In genomic region chr14:23056956-23057756, GRCh38 we compare ENCODE assay signal across 8 cellular contexts. TPM values are rescaled to one million over a fixed set of nuclear protein-coding genes. Genes with fewer than 3 reads are reported as not detected.
A peak's percentile ranks its signal among the peaks of the same experiment; 100 is the strongest.
DNase-seq lines count a peak whose midpoint lies in the region; ATAC-seq, FAIRE-seq and TF ChIP-seq lines count a peak whose summit lies in the region.

CDH24 (minus strand) TSS chr14:23057520; CDS start chr14:23055733, 1,787 bp downstream.

- peak within 1 kb of the TSS; percentile 64; the same call in 1 of the 2 replicates for H3K27ac ChIP-seq in H1 (ENCODE audit: low read depth, low read length)

- H3K9ac ChIP-seq in H1 (replicated peaks in 1 of 4; ENCODE audit: extremely low read depth in 1 of 4, low read depth in 3 of 4, low read length in 3 of 4), result peak within 1 kb of the TSS; percentile 58 to 66 (median 62); a peak in 6 of 7 replicates

- TF ChIP-seq CTCF in H1 (IDR thresholded peaks at IDR 0.05; ENCODE audit: control extremely low read depth in 1 of 3, insufficient read depth in 1 of 3, low read depth in 1 of 3, low read length in 3 of 3), result peak in 1 of 3 experiments; percentile 3; a peak in 1 of 4 replicates
- TF ChIP-seq CTCF in mesothelial cell of epicardium (IDR thresholded peaks at IDR 0.05; ENCODE audit: unreplicated experiment), result no peak

- H3K79me2 ChIP-seq in H1 (ENCODE audit: control insufficient read depth in 1 of 2, insufficient read depth in 2 of 2, low read length in 2 of 2), result no peaks in the 10 kb centered on the region

- peak within 1 kb of the TSS; percentile 47 for H4K5ac ChIP-seq in H1 (ENCODE audit: insufficient read length, low read depth, low read length)

- H3K27ac Mint-ChIP-seq in activated CD4-positive, alpha-beta T cell treated with anti-CD3 and anti-CD28 coated beads, Interleukin-2, amount 10 ng/mL, durations not matched to agents 24 days and 14 days, result peak within 1 kb of the TSS; percentile 64
- peak within 1 kb of the TSS; percentile 95 for H3K27ac Mint-ChIP-seq in mesothelial cell of epicardium

- peak within 1 kb of the TSS; percentile 72 for H4K8ac ChIP-seq in H1 (ENCODE audit: extremely low read depth, insufficient read depth, low read length)

- H2AFZ ChIP-seq in H1 (ENCODE audit: low read length), result no peak within 1 kb of the TSS; the same call in 1 of the 2 replicates

- H3K36me3 Mint-ChIP-seq in activated CD4-positive, alpha-beta T cell treated with anti-CD3 and anti-CD28 coated beads, Interleukin-2, amount 10 ng/mL, durations not matched to agents 24 days and 14 days (ENCODE audit: low read depth), result peaks cover 19% of the 10 kb centered on the region
- peaks cover 8% of the 10 kb centered on the region for H3K36me3 Mint-ChIP-seq in mesothelial cell of epicardium

- H2BK5ac ChIP-seq in H1 (ENCODE audit: low read depth, low read length), result peak within 1 kb of the TSS; percentile 15; the same call in 1 of the 2 replicates

- H3K4me3 ChIP-seq in H1 (ENCODE audit: extremely low read depth in 1 of 4, insufficient read depth in 2 of 4, low read depth in 3 of 4, low read length in 4 of 4), result peak within 1 kb of the TSS; percentile 34 to 82 (median 65)

- H3K79me1 ChIP-seq in H1 (ENCODE audit: low read depth, low read length), result no peaks in the 10 kb centered on the region; the same call in 1 of the 2 replicates

- WGBS in H1 (ENCODE audit: extremely low coverage in 1 of 2, insufficient coverage in 1 of 2, insufficient read length in 1 of 2, insufficient replicate concordance in 2 of 2, low coverage in 1 of 2, low lambda C conversion rate in 2 of 2, missing lambda C conversion rate in 1 of 2), 2 experiments, result 2% methylated on average over 9 of the region's 73 CpGs; no CpG with 5 or more reads in 1 of the 2 experiments

- no peak within 1 kb of the TSS for H3K4ac ChIP-seq in H1 (replicated peaks; ENCODE audit: insufficient read length, low read depth, low read length)

- H3K9me3 ChIP-seq in H1 (ENCODE audit: insufficient read depth in 2 of 2, low read depth in 1 of 2, low read length in 1 of 2), result no peaks in the 10 kb centered on the region

- H3K27me3 Mint-ChIP-seq in activated CD4-positive, alpha-beta T cell treated with anti-CD3 and anti-CD28 coated beads, Interleukin-2, amount 10 ng/mL, durations not matched to agents 24 days and 14 days, result peaks cover 8% of the 10 kb centered on the region
- H3K27me3 Mint-ChIP-seq in mesothelial cell of epicardium (ENCODE audit: low read depth), result no peaks in the 10 kb centered on the region

- CTCF ChIA-PET in H1 (lab: Charles Lee; ENCODE audit: partially characterized antibody), result interaction anchor here (0.5 to 29.2 kb wide), 47 partner anchors 8 to 1131 kb away, joined by 3 to 785 read pairs (median 4); partner anchors contain the start of genes ACIN1, AJUBA, CEBPE and HAUS4

- H3K4me1 ChIP-seq in H1 (replicated peaks in 1 of 4; ENCODE audit: control insufficient read depth in 3 of 4, insufficient read depth in 4 of 4, low read length in 3 of 4), result peaks cover 0 to 15% (median 4%) of the 10 kb centered on the region in 4 experiments; a peak in 4 of 7 replicates

- no peaks in the 10 kb centered on the region; a peak in 1 of 7 replicates for H3K27me3 ChIP-seq in H1 (replicated peaks in 1 of 4; ENCODE audit: control insufficient read depth in 3 of 4, extremely low read depth in 1 of 4, insufficient read depth in 3 of 4, low read length in 3 of 4)

- TF ChIP-seq POLR2A in H1 (IDR thresholded peaks at IDR 0.05; ENCODE audit: control extremely low read depth in 1 of 2, low read depth in 2 of 2, low read length in 2 of 2), result no peak

- peak within 1 kb of the TSS; percentile 89 to 91 for H3K4me2 ChIP-seq in H1 (ENCODE audit: insufficient read depth in 1 of 2, low read depth in 2 of 2, low read length in 2 of 2)

- H3K14ac ChIP-seq in H1 (ENCODE audit: insufficient read length), result no peak within 1 kb of the TSS

- H2BK20ac ChIP-seq in H1 (ENCODE audit: low read length), result 0 out of 2 replicates have a peak within 1 kb of the TSS, but pooled peaks have one; percentile 13

- peak within 1 kb of the TSS; percentile 85 for H3K4me3 Mint-ChIP-seq in activated CD4-positive, alpha-beta T cell treated with anti-CD3 and anti-CD28 coated beads, Interleukin-2, amount 10 ng/mL, durations not matched to agents 24 days and 14 days
- H3K4me3 Mint-ChIP-seq in mesothelial cell of epicardium, result peak within 1 kb of the TSS; percentile 84

- intact Hi-C loops in activated CD4-positive, alpha-beta T cell treated with anti-CD3 and anti-CD28 coated beads, Interleukin-2, amount 10 ng/mL, durations not matched to agents 24 days and 14 days (cut with micrococcal nuclease), result loop anchor here (2.0 to 5.0 kb wide), 3 partner anchors 22 to 128 kb away; partner anchors contain the start of genes PRMT5 and PSMB5

- TF ChIP-seq RAD21 in H1 (IDR thresholded peaks at IDR 0.05 in 1 of 2, conservative IDR thresholded peaks at IDR 0.05 in 1 of 2; ENCODE audit: low read depth in 2 of 2, low read length in 2 of 2), result no peak

- H3K56ac ChIP-seq in H1 (replicated peaks; ENCODE audit: insufficient read length, low read depth, low read length), result peak within 1 kb of the TSS; percentile 60

- no peaks in the 10 kb centered on the region for H3K9me3 Mint-ChIP-seq in activated CD4-positive, alpha-beta T cell treated with anti-CD3 and anti-CD28 coated beads, Interleukin-2, amount 10 ng/mL, durations not matched to agents 24 days and 14 days
- no peaks in the 10 kb centered on the region for H3K9me3 Mint-ChIP-seq in mesothelial cell of epicardium

- peaks cover 11 to 32% (median 24%) of the 10 kb centered on the region in 4 experiments for H3K36me3 ChIP-seq in H1 (ENCODE audit: control insufficient read depth in 2 of 4, insufficient read depth in 4 of 4, low read length in 3 of 4)

- H2AK5ac ChIP-seq in H1 (ENCODE audit: low read depth, low read length), result no peak within 1 kb of the TSS

- no peak within 1 kb of the TSS for H2BK15ac ChIP-seq in H1 (ENCODE audit: low read length)

- peaks cover 12% of the 10 kb centered on the region for H3K23me2 ChIP-seq in H1 (ENCODE audit: low read depth, low read length)

- H3K23ac ChIP-seq in H1 (ENCODE audit: insufficient read length), result no peak within 1 kb of the TSS

- FAIRE-seq in H1 (lab: Jason Lieb, UNC), result no peak

- TF ChIP-seq EP300 in H1 (IDR thresholded peaks at IDR 0.05; ENCODE audit: borderline replicate concordance in 1 of 2, low read depth in 2 of 2, low read length in 2 of 2), result no peak

- H3K18ac ChIP-seq in H1 (ENCODE audit: extremely low read depth, low read length), result peak within 1 kb of the TSS; percentile 90

- DNase-seq in activated CD4-positive, alpha-beta T cell treated with anti-CD3 and anti-CD28 coated beads, Interleukin-2, amount 10 ng/mL, durations not matched to agents 24 days and 14 days, result peak; percentile 94
- DNase-seq in H1 (ENCODE audit: low read depth in 1 of 2, low spot score in 2 of 2) (peak in 1 of 2 experiments; percentile 83), mesothelial cell of epicardium (ENCODE audit: low spot score in 2 of 2, unreplicated experiment in 2 of 2) (peak; percentile 72 to 82), NCI-H2196 (lab: John Stamatoyannopoulos, UW; ENCODE audit: unreplicated experiment) (no peak), NCI-H524 treated with DMSO at 0.1 percent for 48 hours (lab: John Stamatoyannopoulos, UW) (no peak)
- DNase-seq in stimulated activated CD8-positive, alpha-beta memory T cell treated with anti-CD3 and anti-CD28 coated beads, Interleukin-7, amount 100 ng/mL, for 24 hours (ENCODE audit: low read depth), result peak; percentile 34

- H4K91ac ChIP-seq in H1 (replicated peaks; ENCODE audit: insufficient read length, low read length), result peak within 1 kb of the TSS; percentile 51

- peaks cover 17% of the 10 kb centered on the region for H3K4me1 Mint-ChIP-seq in activated CD4-positive, alpha-beta T cell treated with anti-CD3 and anti-CD28 coated beads, Interleukin-2, amount 10 ng/mL, durations not matched to agents 24 days and 14 days
- peaks cover 21% of the 10 kb centered on the region for H3K4me1 Mint-ChIP-seq in mesothelial cell of epicardium

- H4K20me1 ChIP-seq in H1 (replicated peaks in 1 of 2; ENCODE audit: control insufficient read depth in 1 of 2, insufficient read depth in 2 of 2, low read length in 2 of 2), result peaks cover 4 to 8% of the 10 kb centered on the region in 2 experiments

- ATAC-seq in GM18907 (IDR thresholded peaks at IDR 0.05; ENCODE audit: unreplicated experiment) (peak; percentile 39), HG03439 (IDR thresholded peaks at IDR 0.05; ENCODE audit: unreplicated experiment) (peak; percentile 31)

- H2BK120ac ChIP-seq in H1 (replicated peaks; ENCODE audit: low read depth, low read length), result no peak within 1 kb of the TSS

- peak within 1 kb of the TSS; percentile 27; the same call in 1 of the 2 replicates for H2BK12ac ChIP-seq in H1 (ENCODE audit: low read depth, low read length)

- POLR2A ChIA-PET in H1 (lab: Charles Lee; ENCODE audit: partially characterized antibody), result interaction anchor here (0.9 to 6.2 kb wide), 33 partner anchors 9 to 369 kb away, joined by 3 to 65 read pairs (median 5); partner anchors contain the start of genes ACIN1, AJUBA, C14orf119 and HAUS4

TF ChIP-seq in H1, 55 proteins besides CTCF, POLR2A, EP300 and RAD21 (continues in another document):
- TF ChIP-seq RNF2 (IDR thresholded peaks at IDR 0.05; ENCODE audit: borderline replicate concordance, low read depth, low read length, missing control alignments, poor library complexity, severe bottlenecking), result peak; percentile 14
- TF ChIP-seq USF2 (IDR thresholded peaks at IDR 0.05; ENCODE audit: low read length), result no peak
- TF ChIP-seq EZH2 (IDR thresholded peaks at IDR 0.05; ENCODE audit: low read depth, low read length, severe bottlenecking), result no peak
- peak; percentile 11 for TF ChIP-seq TAF7 (optimal IDR thresholded peaks at IDR 0.05; ENCODE audit: borderline replicate concordance, low read depth, low read length)

RNA-seq across cellular contexts. Expression of gene CDH24, which starts in this region (rescaled TPM):
- 1.6 and 1.7 TPM in 2 replicates for total RNA-seq in activated CD4-positive, alpha-beta T cell treated with anti-CD3 and anti-CD28 coated beads, Interleukin-2, amount 10 ng/mL, durations not matched to agents 24 days and 14 days
- total RNA-seq in H1 (2021; fragmentation: NEBNext Ultra II Directional; extraction: Animal tissue kit (Norgen Biotek cat#: 25700)), result 18.1 TPM in 2 replicates
- polyA plus RNA-seq in H1 (2011; rRNA removed), result 27.6 and 41.8 TPM in 2 replicates
- polyA plus RNA-seq in H1 (2011; cell fraction: cytosol; rRNA removed), result 22.4 TPM
- polyA plus RNA-seq in H1 (2011; cell fraction: nucleus; rRNA removed), result 122 TPM
- polyA plus RNA-seq in H1 (2012, experiment 1 of 2), result 13.2 to 19.3 TPM (median 18.1 TPM) in 4 replicates
- 12.2 TPM for polyA plus RNA-seq in H1 (2012, experiment 2 of 2)
- polyA plus RNA-seq in H1 (2013, experiment 1 of 2), result 15.1 TPM
- polyA plus RNA-seq in H1 (2013, experiment 2 of 2), result 14.6 TPM
- 16.9 and 24.6 TPM in 2 replicates for polyA minus RNA-seq in H1 (2011; rRNA and poly(A)+ RNA removed)
- 11.2 TPM for polyA minus RNA-seq in H1 (2011; cell fraction: cytosol; rRNA and poly(A)+ RNA removed)
- 18.3 TPM for polyA minus RNA-seq in H1 (2011; cell fraction: nucleus; rRNA and poly(A)+ RNA removed)
- total RNA-seq in mesothelial cell of epicardium, result 26.4 to 30.4 TPM (median 29.3 TPM) in 3 replicates

Comparison
In these comparisons a context has a peak if more than half of its experiments do, and no peak if none do; other contexts are left out.
1. DNase-seq: peak in activated CD4-positive, alpha-beta T cell treated with anti-CD3 and anti-CD28 coated beads, Interleukin-2, amount 10 ng/mL, durations not matched to agents 24 days and 14 days (single experiment), mesothelial cell of epicardium (2 of 2) and stimulated activated CD8-positive, alpha-beta memory T cell treated with anti-CD3 and anti-CD28 coated beads, Interleukin-7, amount 100 ng/mL, for 24 hours (single experiment); none in NCI-H2196 (single experiment) and NCI-H524 treated with DMSO at 0.1 percent for 48 hours (single experiment).